Comparison of ENCODE assay signal across 8 cellular contexts in genomic region chr3:32106132-32106928, GRCh38. TPM values are rescaled to one million over a fixed set of nuclear protein-coding genes. Genes with fewer than 3 reads are reported as not detected.
A peak's percentile ranks its signal among the peaks of the same experiment; 100 is the strongest.
DNase-seq lines count a peak whose midpoint lies in the region; ATAC-seq and TF ChIP-seq lines count a peak whose summit lies in the region.

Gene GPD1L (plus strand): TSS chr3:32106620. CDS start chr3:32106712, 92 bp downstream.

- H3K4me1 Mint-ChIP-seq in activated T-helper 2 cell treated with anti-CD3 and anti-CD28 coated beads, Interferon-gamma antibody, Interleukin-2, Interleukin-4, amounts not matched to agents 10 μg/mL and 5 μg/mL and 100 μg/mL, durations not matched to agents 14 hours and 24 hours and 36 hours (ENCODE audit: low read depth): peaks cover 26% of the 10 kb centered on the region
- H3K4me1 Mint-ChIP-seq in natural killer cell: peaks cover 24 to 27% of the 10 kb centered on the region in 2 donors

- no peak within 1 kb of the TSS for H3K27ac ChIP-seq in RWPE2 (ENCODE audit: poor library complexity, severe bottlenecking)

- peak; percentile 95 for DNase-seq in Daoy (ENCODE audit: low read depth)
- DNase-seq in H4 (ENCODE audit: low spot score): peak; percentile 81
- DNase-seq in LNCaP clone FGC (ENCODE audit: low read depth): peak; percentile 74
- DNase-seq in RWPE2 (ENCODE audit: low spot score): peak; percentile 91
- peak; percentile 92 for DNase-seq in activated T-helper 2 cell treated with anti-CD3 and anti-CD28 coated beads, Interferon-gamma antibody, Interleukin-2, Interleukin-4, amounts not matched to agents 10 μg/mL and 5 μg/mL and 100 μg/mL, durations not matched to agents 14 hours and 24 hours and 36 hours (ENCODE audit: low spot score)
- peak; percentile 89 for DNase-seq in fibroblast of mammary gland (ENCODE audit: low read depth)
- peak; percentile 84 for DNase-seq in natural killer cell
- DNase-seq in stimulated activated naive CD4-positive, alpha-beta T cell (lab: John Stamatoyannopoulos, UW): peak; percentile 72 to 84 (median 80)

- H3K27me3 Mint-ChIP-seq in activated T-helper 2 cell treated with anti-CD3 and anti-CD28 coated beads, Interferon-gamma antibody, Interleukin-2, Interleukin-4, amounts not matched to agents 10 μg/mL and 5 μg/mL and 100 μg/mL, durations not matched to agents 14 hours and 24 hours and 36 hours (ENCODE audit: low read depth): no peaks in the 10 kb centered on the region
- H3K27me3 Mint-ChIP-seq in natural killer cell (ENCODE audit: low read depth in 2 of 2): no peaks in the 10 kb centered on the region

- H3K9me3 ChIP-seq in RWPE2 (ENCODE audit: severe bottlenecking): no peaks in the 10 kb centered on the region

- H3K4me3 Mint-ChIP-seq in activated T-helper 2 cell treated with anti-CD3 and anti-CD28 coated beads, Interferon-gamma antibody, Interleukin-2, Interleukin-4, amounts not matched to agents 10 μg/mL and 5 μg/mL and 100 μg/mL, durations not matched to agents 14 hours and 24 hours and 36 hours (ENCODE audit: low read depth): peak within 1 kb of the TSS; percentile 93
- H3K4me3 Mint-ChIP-seq in natural killer cell: peak within 1 kb of the TSS; percentile 96

- H3K27ac Mint-ChIP-seq in activated T-helper 2 cell treated with anti-CD3 and anti-CD28 coated beads, Interferon-gamma antibody, Interleukin-2, Interleukin-4, amounts not matched to agents 10 μg/mL and 5 μg/mL and 100 μg/mL, durations not matched to agents 14 hours and 24 hours and 36 hours: peak within 1 kb of the TSS; percentile 80
- peak within 1 kb of the TSS; percentile 71 to 85 for H3K27ac Mint-ChIP-seq in natural killer cell

- intact Hi-C loops in activated T-helper 2 cell treated with anti-CD3 and anti-CD28 coated beads, Interferon-gamma antibody, Interleukin-2, Interleukin-4, amounts not matched to agents 10 μg/mL and 5 μg/mL and 100 μg/mL, durations not matched to agents 14 hours and 24 hours and 36 hours (cut with micrococcal nuclease): loop anchor here (1.0 to 5.0 kb wide), 3 partner anchors 8 to 581 kb away; partner anchors contain the start of genes CNOT10 and STT3B
- intact Hi-C loops in natural killer cell (cut with micrococcal nuclease): loop anchor here (1.0 to 10.0 kb wide), 2 partner anchors 8 to 578 kb away; partner anchors contain the start of gene CNOT10

- peaks cover 15% of the 10 kb centered on the region for H3K36me3 Mint-ChIP-seq in activated T-helper 2 cell treated with anti-CD3 and anti-CD28 coated beads, Interferon-gamma antibody, Interleukin-2, Interleukin-4, amounts not matched to agents 10 μg/mL and 5 μg/mL and 100 μg/mL, durations not matched to agents 14 hours and 24 hours and 36 hours (ENCODE audit: low read depth)
- no peaks in the 10 kb centered on the region for H3K36me3 Mint-ChIP-seq in natural killer cell

- no peaks in the 10 kb centered on the region for H3K36me3 ChIP-seq in RWPE2 (ENCODE audit: low read depth)

- no peak for TF ChIP-seq CTCF in LNCaP clone FGC (IDR thresholded peaks at IDR 0.05; ENCODE audit: control insufficient read depth, extremely low read depth, insufficient read depth)
- no peak for TF ChIP-seq CTCF in RWPE2 (IDR thresholded peaks at IDR 0.05; ENCODE audit: poor library complexity, severe bottlenecking)
- TF ChIP-seq CTCF in fibroblast of mammary gland (conservative IDR thresholded peaks at IDR 0.05; ENCODE audit: control insufficient read depth, insufficient read depth, low read depth, low read length): no peak
- no peak for TF ChIP-seq CTCF in natural killer cell (IDR thresholded peaks at IDR 0.05)

- H3K4me1 ChIP-seq in RWPE2 (ENCODE audit: insufficient read depth, poor library complexity, severe bottlenecking): peaks cover 7% of the 10 kb centered on the region

- peaks cover 18% of the 10 kb centered on the region for H3K9me3 Mint-ChIP-seq in activated T-helper 2 cell treated with anti-CD3 and anti-CD28 coated beads, Interferon-gamma antibody, Interleukin-2, Interleukin-4, amounts not matched to agents 10 μg/mL and 5 μg/mL and 100 μg/mL, durations not matched to agents 14 hours and 24 hours and 36 hours
- H3K9me3 Mint-ChIP-seq in natural killer cell: peaks cover 0 to 4% of the 10 kb centered on the region in 2 donors

- peak; percentile 97 for ATAC-seq in RWPE2 (ENCODE audit: low read depth)
- ATAC-seq in natural killer cell: peak; percentile 96 to 100 (median 98)

- H3K4me3 ChIP-seq in LNCaP clone FGC (ENCODE audit: low read depth, low read length) (peak within 1 kb of the TSS; percentile 66), RWPE2 (ENCODE audit: severe bottlenecking) (peak within 1 kb of the TSS; percentile 48), fibroblast of mammary gland (ENCODE audit: control insufficient read depth, low read depth, low read length) (peak within 1 kb of the TSS; percentile 69)

- H3K27me3 ChIP-seq in RWPE2 (ENCODE audit: insufficient read depth, poor library complexity, severe bottlenecking): no peaks in the 10 kb centered on the region

RNA-seq across cellular contexts. Expression of gene GPD1L, which starts in this region (rescaled TPM):
- total RNA-seq in Daoy (2014; rRNA removed; shearing (Covaris generic)): 6.7 and 6.8 TPM in 2 replicates
- total RNA-seq in H4 (2014; rRNA removed; shearing (Covaris generic)): 10.1 and 10.8 TPM in 2 replicates
- 18.9 and 19.8 TPM in 2 replicates for total RNA-seq in activated T-helper 2 cell treated with anti-CD3 and anti-CD28 coated beads, Interferon-gamma antibody, Interleukin-2, Interleukin-4, amounts not matched to agents 10 μg/mL and 5 μg/mL and 100 μg/mL, durations not matched to agents 14 hours and 24 hours and 36 hours
- 10 to 100 TPM; 14.8 to 35.3 (median 28.4) TPM for total RNA-seq in natural killer cell
